In the genomic region with DNA sequence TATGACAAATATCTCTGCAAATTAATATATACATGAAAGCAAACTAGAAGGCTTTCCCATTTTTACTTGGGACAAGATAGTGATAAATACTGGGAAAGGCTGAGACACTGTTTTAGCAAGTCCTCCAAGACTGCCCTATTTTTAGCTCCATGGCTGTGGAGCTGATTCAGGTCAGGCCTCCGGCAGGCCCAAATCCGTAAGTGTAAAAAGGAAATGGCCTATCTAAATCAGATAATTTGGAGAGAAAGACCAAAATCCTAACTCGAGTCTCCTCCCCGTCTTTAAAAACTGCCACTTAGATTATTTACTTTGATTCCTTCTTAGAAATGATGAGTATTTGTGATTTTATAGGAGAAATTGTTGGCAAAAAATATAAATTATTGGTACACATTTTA, we compare ENCODE assay signal across 8 cellular contexts. TPM values are rescaled to one million over a fixed set of nuclear protein-coding genes. Genes with fewer than 3 reads are reported as not detected.
DNase-seq lines count a peak whose midpoint lies in the region; ATAC-seq and TF ChIP-seq lines count a peak whose summit lies in the region.

No MANE protein-coding gene starts in this region.

- POLR2A ChIA-PET in AG04450 (lab: Yijun Ruan, JAX) = interaction anchor here (0.6 kb wide), 1 partner anchor 36 kb away, joined by 6 read pairs; no protein-coding TSS in a partner anchor

- H3K4me1 ChIP-seq in muscle layer of colon (ENCODE audit: insufficient read depth, low read length) = peaks cover 25% of the 10 kb centered on the region

- H3K4me3 ChIP-seq in AG04450 (ENCODE audit: low read depth, low read length) (peak overlapping the region; percentile 86), cardiac fibroblast (replicated peaks in 1 of 2; ENCODE audit: low read depth in 2 of 2, low read length in 2 of 2) (peak overlapping the region; percentile 58 to 82), muscle layer of colon (ENCODE audit: low read depth in 1 of 2, low read length in 2 of 2) (peak overlapping the region in 1 of 2 donors; percentile 77)

- no peak for TF ChIP-seq CTCF in AG04450 (IDR thresholded peaks at IDR 0.05; ENCODE audit: low read depth, low read length)
- no peak for TF ChIP-seq CTCF in cardiac fibroblast (IDR thresholded peaks at IDR 0.05; ENCODE audit: low read depth, low read length)

- peaks cover 6% of the 10 kb centered on the region for H3K36me3 ChIP-seq in muscle layer of colon (ENCODE audit: insufficient read depth, low read length)

- H3K27ac ChIP-seq in AG04450 (ENCODE audit: low read depth, low read length) (no peak overlapping the region), muscle layer of colon (ENCODE audit: low read depth, low read length) (peak overlapping the region; percentile 2)

- no peak for DNase-seq in AG04450 (ENCODE audit: low read depth, low spot score)
- peak; percentile 32 for DNase-seq in LHCN-M2 (ENCODE audit: low read depth)
- DNase-seq in cardiac fibroblast (ENCODE audit: low read depth in 2 of 2) = peak; percentile 54 to 56
- no peak for DNase-seq in NCI-H1694 treated with DMSO at 0.1 percent for 48 hours (lab: John Stamatoyannopoulos, UW)

- ATAC-seq in HG02763 (IDR thresholded peaks at IDR 0.05; ENCODE audit: unreplicated experiment) (no peak), GM19467 (IDR thresholded peaks at IDR 0.05; ENCODE audit: unreplicated experiment) (no peak), HG02798 (IDR thresholded peaks at IDR 0.05; ENCODE audit: poor library complexity, unreplicated experiment) (no peak)

- H3K9me3 ChIP-seq in AG04450 (ENCODE audit: control insufficient read depth, insufficient read depth, low read length) = no peaks in the 10 kb centered on the region
- H3K9me3 ChIP-seq in muscle layer of colon (ENCODE audit: low read length) = no peaks in the 10 kb centered on the region

- H3K9ac ChIP-seq in muscle layer of colon (ENCODE audit: low read length) = peak overlapping the region; percentile 42

- CTCF ChIA-PET in AG04450 (lab: Charles Lee) = interaction anchor here (0.5 to 4.7 kb wide), 6 partner anchors 22 to 440 kb away, joined by 3 to 21 read pairs (median 4); no protein-coding TSS in a partner anchor

- H3K27me3 ChIP-seq in AG04450 (ENCODE audit: control insufficient read depth, insufficient read depth, low read length) (no peaks in the 10 kb centered on the region), muscle layer of colon (ENCODE audit: control insufficient read depth in 1 of 2, insufficient read depth in 2 of 2, low read length in 2 of 2) (no peaks in the 10 kb centered on the region)

RNA-seq across cellular contexts. Expression of gene OTUD4, which starts 2.9 kb away (rescaled TPM):
- polyA plus RNA-seq in AG04450 (2011; rRNA removed) = 19.7 and 27.1 TPM in 2 replicates
- polyA minus RNA-seq in AG04450 (2011; rRNA and poly(A)+ RNA removed) = 23.9 and 33.6 TPM in 2 replicates
- 19.2 and 31.7 TPM in 2 replicates for total RNA-seq in LHCN-M2 (2014; rRNA removed)
- polyA plus RNA-seq in LHCN-M2 (2012) = 7.0 TPM

Comparison
In these comparisons a context has a peak if more than half of its experiments do, and no peak if none do; other contexts are left out.
1. DNase-seq: peak in LHCN-M2 (single experiment) and cardiac fibroblast (2 of 2); none in AG04450 (single experiment) and NCI-H1694 treated with DMSO at 0.1 percent for 48 hours (single experiment).